In the genomic region with DNA sequence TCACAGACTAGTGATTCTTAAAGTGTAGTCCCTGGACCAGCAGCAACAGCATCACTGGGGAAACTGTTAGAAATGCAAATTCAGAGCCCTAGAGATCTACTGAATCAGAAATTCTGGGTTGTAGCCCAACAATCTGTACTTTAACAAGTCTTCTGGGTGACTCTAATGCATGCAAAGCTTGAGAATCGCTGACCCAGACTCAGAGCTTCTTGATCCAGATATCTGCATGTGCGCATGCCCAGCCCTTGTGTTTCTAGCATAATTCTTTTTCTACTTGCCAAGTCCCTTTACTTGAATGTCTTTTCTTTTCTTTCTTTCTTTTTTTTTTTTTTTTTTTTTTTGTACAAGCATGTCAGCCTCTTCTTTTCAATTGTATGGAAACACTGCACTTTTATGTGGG, we compare ENCODE assay signal across 24 cellular contexts.
"Had no signal": no experiment of that assay in that cellular context is flagged by ENCODE, and none has a peak within 500 bp of the region (broad histone marks: within the 10 kb centered on the region; RNA-seq: fewer than 3 reads in every experiment).

No MANE protein-coding gene starts in this region.

- DNase-seq: cortex of kidney; effector memory CD8-positive, alpha-beta T cell; erythroblast; esophagus squamous epithelium; gastrocnemius medialis; heart right ventricle; left cardiac atrium; left lung; mesendoderm; naive thymus-derived CD8-positive, alpha-beta T cell; occipital lobe; ovary; stimulated activated CD4-positive, alpha-beta T cell treated with anti-CD3 and anti-CD28 coated beads, Interleukin-12 subunit alpha, Interleukin-12 subunit beta, amount 100 ng/mL, for 4 hours; stimulated activated CD4-positive, alpha-beta T cell treated with anti-CD3 and anti-CD28 coated beads, Interleukin-1b, Interleukin-23, amount 100 ng/mL, for 48 hours; stimulated activated CD4-positive, alpha-beta T cell treated with anti-CD3 and anti-CD28 coated beads, Interleukin-4, amount 100 ng/mL, for 1 hour; stimulated activated CD8-positive, alpha-beta memory T cell treated with anti-CD3 and anti-CD28 coated beads, Interleukin-4, amount 100 ng/mL, for 48 hours; stimulated activated naive CD4-positive, alpha-beta T cell; stimulated activated naive CD8-positive, alpha-beta T cell treated with anti-CD3 and anti-CD28 coated beads, Interleukin-15, amount 100 ng/mL, for 72 hours; transverse colon; upper lobe of right lung; uterus had no signal

- H3K27me3 ChIP-seq: esophagus squamous epithelium, gastrocnemius medialis, heart right ventricle, left lung, ovary, right atrium auricular region, suprapubic skin, transverse colon, upper lobe of right lung, uterus had no signal

- H3K4me2 ChIP-seq: smooth muscle cell had no signal

- H3K36me3 ChIP-seq: esophagus squamous epithelium, gastrocnemius medialis, heart right ventricle, left lung, ovary, right atrium auricular region, suprapubic skin, transverse colon, upper lobe of right lung, uterus had no signal

- H3K4me3 ChIP-seq: esophagus squamous epithelium, gastrocnemius medialis, heart right ventricle, left lung, ovary, right atrium auricular region, smooth muscle cell, suprapubic skin, transverse colon, upper lobe of right lung, uterus had no signal

- H3K27ac ChIP-seq: esophagus squamous epithelium, gastrocnemius medialis, heart right ventricle, left lung, ovary, right atrium auricular region, suprapubic skin, transverse colon, upper lobe of right lung, uterus had no signal

- H3K9me3 ChIP-seq: esophagus squamous epithelium, gastrocnemius medialis, heart right ventricle, left lung, ovary, right atrium auricular region, suprapubic skin, transverse colon, upper lobe of right lung, uterus had no signal

- H3K4me1 ChIP-seq: esophagus squamous epithelium, gastrocnemius medialis, left lung, suprapubic skin, transverse colon, upper lobe of right lung, uterus had no signal
